In the genomic region with DNA sequence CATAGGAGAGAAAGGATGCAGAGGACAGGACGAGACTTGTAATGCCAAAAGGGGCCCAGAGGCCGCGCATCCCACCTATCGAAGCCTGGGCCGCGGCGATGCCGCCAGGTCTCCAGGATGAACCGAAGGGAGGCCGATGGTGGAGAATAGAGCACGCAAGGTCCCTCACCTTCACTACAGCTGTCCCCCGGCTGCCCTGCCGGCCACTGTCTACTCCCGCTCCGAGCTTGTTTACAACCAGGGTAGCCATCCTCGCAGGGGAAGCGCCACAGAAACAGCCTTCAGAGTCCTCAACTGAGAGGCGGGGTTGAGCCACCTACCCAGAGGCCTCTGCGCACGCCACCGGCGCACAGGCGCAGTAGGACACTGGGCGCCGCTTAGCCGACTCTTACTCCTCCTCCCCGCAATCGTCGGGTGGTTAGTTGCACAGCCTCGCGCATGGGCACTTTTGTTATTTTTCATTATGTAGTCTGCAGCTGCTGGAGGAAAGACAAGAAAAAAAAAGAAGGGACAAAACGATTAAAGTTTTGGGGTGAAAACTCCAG, we compare ENCODE assay signal across 1 cellular context.
A peak's percentile ranks its signal among the peaks of the same experiment; 100 is the strongest.
TF ChIP-seq lines count a peak whose summit lies in the region.

A gene (minus strand): TSS at position 309 of the 545 bp plus-strand sequence. CDS start 59 bp downstream, at position 250.

TF ChIP-seq in HepG2, 621 proteins besides CTCF, POLR2A, EP300 and RAD21 (continued from another document and continues in another):
- TF ChIP-seq, protein P1, sequence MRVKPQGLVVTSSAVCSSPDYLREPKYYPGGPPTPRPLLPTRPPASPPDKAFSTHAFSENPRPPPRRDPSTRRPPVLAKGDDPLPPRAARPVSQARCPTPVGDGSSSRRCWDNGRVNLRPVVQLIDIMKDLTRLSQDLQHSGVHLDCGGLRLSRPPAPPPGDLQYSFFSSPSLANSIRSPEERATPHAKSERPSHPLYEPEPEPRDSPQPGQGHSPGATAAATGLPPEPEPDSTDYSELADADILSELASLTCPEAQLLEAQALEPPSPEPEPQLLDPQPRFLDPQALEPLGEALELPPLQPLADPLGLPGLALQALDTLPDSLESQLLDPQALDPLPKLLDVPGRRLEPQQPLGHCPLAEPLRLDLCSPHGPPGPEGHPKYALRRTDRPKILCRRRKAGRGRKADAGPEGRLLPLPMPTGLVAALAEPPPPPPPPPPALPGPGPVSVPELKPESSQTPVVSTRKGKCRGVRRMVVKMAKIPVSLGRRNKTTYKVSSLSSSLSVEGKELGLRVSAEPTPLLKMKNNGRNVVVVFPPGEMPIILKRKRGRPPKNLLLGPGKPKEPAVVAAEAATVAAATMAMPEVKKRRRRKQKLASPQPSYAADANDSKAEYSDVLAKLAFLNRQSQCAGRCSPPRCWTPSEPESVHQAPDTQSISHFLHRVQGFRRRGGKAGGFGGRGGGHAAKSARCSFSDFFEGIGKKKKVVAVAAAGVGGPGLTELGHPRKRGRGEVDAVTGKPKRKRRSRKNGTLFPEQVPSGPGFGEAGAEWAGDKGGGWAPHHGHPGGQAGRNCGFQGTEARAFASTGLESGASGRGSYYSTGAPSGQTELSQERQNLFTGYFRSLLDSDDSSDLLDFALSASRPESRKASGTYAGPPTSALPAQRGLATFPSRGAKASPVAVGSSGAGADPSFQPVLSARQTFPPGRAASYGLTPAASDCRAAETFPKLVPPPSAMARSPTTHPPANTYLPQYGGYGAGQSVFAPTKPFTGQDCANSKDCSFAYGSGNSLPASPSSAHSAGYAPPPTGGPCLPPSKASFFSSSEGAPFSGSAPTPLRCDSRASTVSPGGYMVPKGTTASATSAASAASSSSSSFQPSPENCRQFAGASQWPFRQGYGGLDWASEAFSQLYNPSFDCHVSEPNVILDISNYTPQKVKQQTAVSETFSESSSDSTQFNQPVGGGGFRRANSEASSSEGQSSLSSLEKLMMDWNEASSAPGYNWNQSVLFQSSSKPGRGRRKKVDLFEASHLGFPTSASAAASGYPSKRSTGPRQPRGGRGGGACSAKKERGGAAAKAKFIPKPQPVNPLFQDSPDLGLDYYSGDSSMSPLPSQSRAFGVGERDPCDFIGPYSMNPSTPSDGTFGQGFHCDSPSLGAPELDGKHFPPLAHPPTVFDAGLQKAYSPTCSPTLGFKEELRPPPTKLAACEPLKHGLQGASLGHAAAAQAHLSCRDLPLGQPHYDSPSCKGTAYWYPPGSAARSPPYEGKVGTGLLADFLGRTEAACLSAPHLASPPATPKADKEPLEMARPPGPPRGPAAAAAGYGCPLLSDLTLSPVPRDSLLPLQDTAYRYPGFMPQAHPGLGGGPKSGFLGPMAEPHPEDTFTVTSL (CRISPR knock-in tag; IDR thresholded peaks at IDR 0.05; ENCODE audit: borderline replicate concordance), result no peak
- peak; percentile 62; the same call in 1 of the 2 replicates for TF ChIP-seq IRF2 (CRISPR knock-in tag; IDR thresholded peaks at IDR 0.05)
- TF ChIP-seq THYN1 (CRISPR knock-in tag; IDR thresholded peaks at IDR 0.05; ENCODE audit: borderline replicate concordance, low read depth), result no peak
- no peak for TF ChIP-seq PHF5A (CRISPR knock-in tag; IDR thresholded peaks at IDR 0.05; ENCODE audit: low read depth, unreplicated experiment)
- TF ChIP-seq, protein P2, sequence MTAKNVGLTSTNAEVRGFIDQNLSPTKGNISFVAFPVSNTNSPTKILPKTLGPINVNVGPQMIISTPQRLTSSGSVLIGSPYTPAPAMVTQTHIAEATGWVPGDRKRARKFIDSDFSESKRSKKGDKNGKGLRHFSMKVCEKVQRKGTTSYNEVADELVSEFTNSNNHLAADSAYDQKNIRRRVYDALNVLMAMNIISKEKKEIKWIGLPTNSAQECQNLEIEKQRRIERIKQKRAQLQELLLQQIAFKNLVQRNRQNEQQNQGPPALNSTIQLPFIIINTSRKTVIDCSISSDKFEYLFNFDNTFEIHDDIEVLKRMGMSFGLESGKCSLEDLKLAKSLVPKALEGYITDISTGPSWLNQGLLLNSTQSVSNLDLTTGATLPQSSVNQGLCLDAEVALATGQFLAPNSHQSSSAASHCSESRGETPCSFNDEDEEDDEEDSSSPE (CRISPR knock-in tag; IDR thresholded peaks at IDR 0.05), result no peak; the same call in 1 of the 2 replicates
- TF ChIP-seq HOXA7 (CRISPR knock-in tag; IDR thresholded peaks at IDR 0.05), result no peak
- TF ChIP-seq, protein P3, sequence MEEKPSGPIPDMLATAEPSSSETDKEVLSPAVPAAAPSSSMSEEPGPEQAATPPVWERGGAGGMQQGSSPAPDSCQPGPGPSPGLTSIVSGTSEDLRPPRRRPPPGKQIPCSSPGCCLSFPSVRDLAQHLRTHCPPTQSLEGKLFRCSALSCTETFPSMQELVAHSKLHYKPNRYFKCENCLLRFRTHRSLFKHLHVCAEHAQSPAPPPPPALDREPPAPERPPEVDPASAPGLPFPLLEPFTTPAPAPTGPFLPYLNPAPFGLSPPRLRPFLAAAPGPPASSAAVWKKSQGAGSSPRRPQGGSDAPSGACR (CRISPR knock-in tag; IDR thresholded peaks at IDR 0.05), result no peak
- TF ChIP-seq ATRX (CRISPR knock-in tag; IDR thresholded peaks at IDR 0.05; ENCODE audit: borderline replicate concordance), result no peak
- no peak for TF ChIP-seq ZNF746 (CRISPR knock-in tag; IDR thresholded peaks at IDR 0.05)
- TF ChIP-seq, protein P4, sequence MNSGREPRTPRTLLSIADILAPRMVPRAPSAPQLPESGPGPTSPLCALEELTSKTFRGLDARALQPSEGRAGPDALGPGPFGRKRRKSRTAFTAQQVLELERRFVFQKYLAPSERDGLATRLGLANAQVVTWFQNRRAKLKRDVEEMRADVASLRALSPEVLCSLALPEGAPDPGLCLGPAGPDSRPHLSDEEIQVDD (CRISPR knock-in tag; IDR thresholded peaks at IDR 0.05; ENCODE audit: borderline replicate concordance), result no peak
- TF ChIP-seq NR2C2 (CRISPR knock-in tag; IDR thresholded peaks at IDR 0.05; ENCODE audit: borderline replicate concordance), result no peak
- peak; percentile 87 for TF ChIP-seq ZFX (CRISPR knock-in tag; IDR thresholded peaks at IDR 0.05; ENCODE audit: low read depth)
- TF ChIP-seq, protein P5, sequence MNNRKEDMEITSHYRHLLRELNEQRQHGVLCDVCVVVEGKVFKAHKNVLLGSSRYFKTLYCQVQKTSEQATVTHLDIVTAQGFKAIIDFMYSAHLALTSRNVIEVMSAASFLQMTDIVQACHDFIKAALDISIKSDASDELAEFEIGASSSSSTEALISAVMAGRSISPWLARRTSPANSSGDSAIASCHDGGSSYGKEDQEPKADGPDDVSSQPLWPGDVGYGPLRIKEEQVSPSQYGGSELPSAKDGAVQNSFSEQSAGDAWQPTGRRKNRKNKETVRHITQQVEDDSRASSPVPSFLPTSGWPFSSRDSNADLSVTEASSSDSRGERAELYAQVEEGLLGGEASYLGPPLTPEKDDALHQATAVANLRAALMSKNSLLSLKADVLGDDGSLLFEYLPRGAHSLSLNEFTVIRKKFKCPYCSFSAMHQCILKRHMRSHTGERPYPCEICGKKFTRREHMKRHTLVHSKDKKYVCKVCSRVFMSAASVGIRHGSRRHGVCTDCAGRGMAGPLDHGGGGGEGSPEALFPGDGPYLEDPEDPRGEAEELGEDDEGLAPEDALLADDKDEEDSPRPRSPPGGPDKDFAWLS (CRISPR knock-in tag; IDR thresholded peaks at IDR 0.05; ENCODE audit: borderline replicate concordance), result no peak
- no peak for TF ChIP-seq ZBTB1 (CRISPR knock-in tag; IDR thresholded peaks at IDR 0.05; ENCODE audit: borderline replicate concordance)
- TF ChIP-seq, protein P6, sequence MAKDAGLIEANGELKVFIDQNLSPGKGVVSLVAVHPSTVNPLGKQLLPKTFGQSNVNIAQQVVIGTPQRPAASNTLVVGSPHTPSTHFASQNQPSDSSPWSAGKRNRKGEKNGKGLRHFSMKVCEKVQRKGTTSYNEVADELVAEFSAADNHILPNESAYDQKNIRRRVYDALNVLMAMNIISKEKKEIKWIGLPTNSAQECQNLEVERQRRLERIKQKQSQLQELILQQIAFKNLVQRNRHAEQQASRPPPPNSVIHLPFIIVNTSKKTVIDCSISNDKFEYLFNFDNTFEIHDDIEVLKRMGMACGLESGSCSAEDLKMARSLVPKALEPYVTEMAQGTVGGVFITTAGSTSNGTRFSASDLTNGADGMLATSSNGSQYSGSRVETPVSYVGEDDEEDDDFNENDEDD (CRISPR knock-in tag; IDR thresholded peaks at IDR 0.05; ENCODE audit: borderline replicate concordance), result no peak; the same call in 1 of the 2 replicates
- TF ChIP-seq PCBP1 (IDR thresholded peaks at IDR 0.05; ENCODE audit: borderline replicate concordance, low read depth, low read length), result no peak
- TF ChIP-seq ZNF17 (CRISPR knock-in tag; IDR thresholded peaks at IDR 0.05), result no peak
- TF ChIP-seq, protein P7, sequence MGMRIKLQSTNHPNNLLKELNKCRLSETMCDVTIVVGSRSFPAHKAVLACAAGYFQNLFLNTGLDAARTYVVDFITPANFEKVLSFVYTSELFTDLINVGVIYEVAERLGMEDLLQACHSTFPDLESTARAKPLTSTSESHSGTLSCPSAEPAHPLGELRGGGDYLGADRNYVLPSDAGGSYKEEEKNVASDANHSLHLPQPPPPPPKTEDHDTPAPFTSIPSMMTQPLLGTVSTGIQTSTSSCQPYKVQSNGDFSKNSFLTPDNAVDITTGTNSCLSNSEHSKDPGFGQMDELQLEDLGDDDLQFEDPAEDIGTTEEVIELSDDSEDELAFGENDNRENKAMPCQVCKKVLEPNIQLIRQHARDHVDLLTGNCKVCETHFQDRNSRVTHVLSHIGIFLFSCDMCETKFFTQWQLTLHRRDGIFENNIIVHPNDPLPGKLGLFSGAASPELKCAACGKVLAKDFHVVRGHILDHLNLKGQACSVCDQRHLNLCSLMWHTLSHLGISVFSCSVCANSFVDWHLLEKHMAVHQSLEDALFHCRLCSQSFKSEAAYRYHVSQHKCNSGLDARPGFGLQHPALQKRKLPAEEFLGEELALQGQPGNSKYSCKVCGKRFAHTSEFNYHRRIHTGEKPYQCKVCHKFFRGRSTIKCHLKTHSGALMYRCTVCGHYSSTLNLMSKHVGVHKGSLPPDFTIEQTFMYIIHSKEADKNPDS (CRISPR knock-in tag; IDR thresholded peaks at IDR 0.05), result no peak
- peak; percentile 85; the same call in 1 of the 2 replicates for TF ChIP-seq ZNF337 (CRISPR knock-in tag; IDR thresholded peaks at IDR 0.05; ENCODE audit: borderline replicate concordance, low read depth)
- TF ChIP-seq ZFP36L1 (CRISPR knock-in tag; IDR thresholded peaks at IDR 0.05), result no peak
- no peak for TF ChIP-seq FOXP1 (IDR thresholded peaks at IDR 0.05)
- TF ChIP-seq FOXP1 (CRISPR knock-in tag; IDR thresholded peaks at IDR 0.05), result no peak
- TF ChIP-seq CBX5 (CRISPR knock-in tag; IDR thresholded peaks at IDR 0.05; ENCODE audit: borderline replicate concordance), result no peak; the same call in 1 of the 2 replicates
- TF ChIP-seq, protein P8, sequence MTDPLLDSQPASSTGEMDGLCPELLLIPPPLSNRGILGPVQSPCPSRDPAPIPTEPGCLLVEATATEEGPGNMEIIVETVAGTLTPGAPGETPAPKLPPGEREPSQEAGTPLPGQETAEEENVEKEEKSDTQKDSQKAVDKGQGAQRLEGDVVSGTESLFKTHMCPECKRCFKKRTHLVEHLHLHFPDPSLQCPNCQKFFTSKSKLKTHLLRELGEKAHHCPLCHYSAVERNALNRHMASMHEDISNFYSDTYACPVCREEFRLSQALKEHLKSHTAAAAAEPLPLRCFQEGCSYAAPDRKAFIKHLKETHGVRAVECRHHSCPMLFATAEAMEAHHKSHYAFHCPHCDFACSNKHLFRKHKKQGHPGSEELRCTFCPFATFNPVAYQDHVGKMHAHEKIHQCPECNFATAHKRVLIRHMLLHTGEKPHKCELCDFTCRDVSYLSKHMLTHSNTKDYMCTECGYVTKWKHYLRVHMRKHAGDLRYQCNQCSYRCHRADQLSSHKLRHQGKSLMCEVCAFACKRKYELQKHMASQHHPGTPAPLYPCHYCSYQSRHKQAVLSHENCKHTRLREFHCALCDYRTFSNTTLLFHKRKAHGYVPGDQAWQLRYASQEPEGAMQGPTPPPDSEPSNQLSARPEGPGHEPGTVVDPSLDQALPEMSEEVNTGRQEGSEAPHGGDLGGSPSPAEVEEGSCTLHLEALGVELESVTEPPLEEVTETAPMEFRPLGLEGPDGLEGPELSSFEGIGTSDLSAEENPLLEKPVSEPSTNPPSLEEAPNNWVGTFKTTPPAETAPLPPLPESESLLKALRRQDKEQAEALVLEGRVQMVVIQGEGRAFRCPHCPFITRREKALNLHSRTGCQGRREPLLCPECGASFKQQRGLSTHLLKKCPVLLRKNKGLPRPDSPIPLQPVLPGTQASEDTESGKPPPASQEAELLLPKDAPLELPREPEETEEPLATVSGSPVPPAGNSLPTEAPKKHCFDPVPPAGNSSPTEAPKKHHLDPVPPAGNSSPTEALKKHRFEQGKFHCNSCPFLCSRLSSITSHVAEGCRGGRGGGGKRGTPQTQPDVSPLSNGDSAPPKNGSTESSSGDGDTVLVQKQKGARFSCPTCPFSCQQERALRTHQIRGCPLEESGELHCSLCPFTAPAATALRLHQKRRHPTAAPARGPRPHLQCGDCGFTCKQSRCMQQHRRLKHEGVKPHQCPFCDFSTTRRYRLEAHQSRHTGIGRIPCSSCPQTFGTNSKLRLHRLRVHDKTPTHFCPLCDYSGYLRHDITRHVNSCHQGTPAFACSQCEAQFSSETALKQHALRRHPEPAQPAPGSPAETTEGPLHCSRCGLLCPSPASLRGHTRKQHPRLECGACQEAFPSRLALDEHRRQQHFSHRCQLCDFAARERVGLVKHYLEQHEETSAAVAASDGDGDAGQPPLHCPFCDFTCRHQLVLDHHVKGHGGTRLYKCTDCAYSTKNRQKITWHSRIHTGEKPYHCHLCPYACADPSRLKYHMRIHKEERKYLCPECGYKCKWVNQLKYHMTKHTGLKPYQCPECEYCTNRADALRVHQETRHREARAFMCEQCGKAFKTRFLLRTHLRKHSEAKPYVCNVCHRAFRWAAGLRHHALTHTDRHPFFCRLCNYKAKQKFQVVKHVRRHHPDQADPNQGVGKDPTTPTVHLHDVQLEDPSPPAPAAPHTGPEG (CRISPR knock-in tag; IDR thresholded peaks at IDR 0.05), result no peak
- peak; percentile 72; the same call in 1 of the 2 replicates for TF ChIP-seq KDM2A (CRISPR knock-in tag; IDR thresholded peaks at IDR 0.05; ENCODE audit: borderline replicate concordance, low read depth)
- TF ChIP-seq, protein P9, sequence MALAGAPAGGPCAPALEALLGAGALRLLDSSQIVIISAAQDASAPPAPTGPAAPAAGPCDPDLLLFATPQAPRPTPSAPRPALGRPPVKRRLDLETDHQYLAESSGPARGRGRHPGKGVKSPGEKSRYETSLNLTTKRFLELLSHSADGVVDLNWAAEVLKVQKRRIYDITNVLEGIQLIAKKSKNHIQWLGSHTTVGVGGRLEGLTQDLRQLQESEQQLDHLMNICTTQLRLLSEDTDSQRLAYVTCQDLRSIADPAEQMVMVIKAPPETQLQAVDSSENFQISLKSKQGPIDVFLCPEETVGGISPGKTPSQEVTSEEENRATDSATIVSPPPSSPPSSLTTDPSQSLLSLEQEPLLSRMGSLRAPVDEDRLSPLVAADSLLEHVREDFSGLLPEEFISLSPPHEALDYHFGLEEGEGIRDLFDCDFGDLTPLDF (CRISPR knock-in tag; IDR thresholded peaks at IDR 0.05), result no peak
- TF ChIP-seq, protein P10, sequence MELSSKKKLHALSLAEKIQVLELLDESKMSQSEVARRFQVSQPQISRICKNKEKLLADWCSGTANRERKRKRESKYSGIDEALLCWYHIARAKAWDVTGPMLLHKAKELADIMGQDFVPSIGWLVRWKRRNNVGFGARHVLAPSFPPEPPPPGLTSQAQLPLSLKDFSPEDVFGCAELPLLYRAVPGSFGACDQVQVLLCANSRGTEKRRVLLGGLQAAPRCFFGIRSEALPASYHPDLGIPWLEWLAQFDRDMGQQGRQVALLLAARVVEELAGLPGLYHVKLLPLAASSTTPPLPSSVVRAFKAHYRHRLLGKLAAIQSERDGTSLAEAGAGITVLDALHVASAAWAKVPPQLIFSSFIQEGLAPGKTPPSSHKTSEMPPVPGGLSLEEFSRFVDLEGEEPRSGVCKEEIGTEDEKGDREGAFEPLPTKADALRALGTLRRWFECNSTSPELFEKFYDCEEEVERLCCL (CRISPR knock-in tag; IDR thresholded peaks at IDR 0.05; ENCODE audit: borderline replicate concordance), result no peak
- no peak for TF ChIP-seq RARA (CRISPR knock-in tag; IDR thresholded peaks at IDR 0.05)
- TF ChIP-seq ZNF766 (CRISPR knock-in tag; IDR thresholded peaks at IDR 0.05; ENCODE audit: borderline replicate concordance), result no peak
- no peak for TF ChIP-seq GATAD2A (CRISPR knock-in tag; IDR thresholded peaks at IDR 0.05)
- TF ChIP-seq HNRNPLL (IDR thresholded peaks at IDR 0.05; ENCODE audit: low read depth, low read length, poor library complexity, severe bottlenecking), result peak; percentile 95
- TF ChIP-seq CC2D1A (CRISPR knock-in tag; IDR thresholded peaks at IDR 0.05), result no peak
